8 cellular contexts compared by ENCODE assay signal in the genomic region with DNA sequence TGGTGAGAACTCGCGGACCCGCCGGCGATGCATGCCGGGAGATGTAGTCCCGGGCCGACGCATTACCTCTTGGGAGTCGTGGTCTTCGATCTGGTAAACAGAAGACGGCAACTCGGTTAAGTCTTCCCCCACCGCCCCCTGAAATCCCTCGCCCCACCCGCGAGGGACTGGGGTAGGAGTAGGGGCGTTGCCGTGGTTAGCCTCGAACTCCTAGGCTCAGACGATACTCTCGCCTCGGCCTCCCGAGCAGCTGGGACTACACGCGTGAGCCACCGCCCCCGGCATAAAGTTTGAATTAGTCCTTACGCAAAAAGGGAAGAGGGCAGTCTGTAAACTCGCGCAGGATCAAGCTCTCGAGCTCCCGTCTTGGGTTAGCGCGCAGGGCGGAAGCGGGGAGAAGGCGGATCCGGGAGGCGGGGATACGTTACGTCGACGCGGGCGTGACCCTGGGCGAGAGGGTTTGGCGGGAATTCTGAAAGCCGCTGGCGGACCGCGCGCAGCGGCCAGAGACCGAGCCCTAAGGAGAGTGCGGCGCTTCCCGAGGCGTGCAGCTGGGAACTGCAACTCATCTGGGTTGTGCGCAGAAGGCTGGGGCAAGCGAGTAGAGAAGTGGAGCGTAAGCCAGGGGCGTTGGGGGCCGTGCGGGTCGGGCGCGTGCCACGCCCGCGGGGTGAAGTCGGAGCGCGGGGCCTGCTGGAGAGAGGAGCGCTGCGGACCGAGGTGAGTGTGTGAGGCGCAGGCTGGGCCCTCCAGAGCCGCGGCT. TPM values are rescaled to one million over a fixed set of nuclear protein-coding genes. Genes with fewer than 3 reads are reported as not detected.
DNase-seq lines count a peak whose midpoint lies in the region; ATAC-seq and TF ChIP-seq lines count a peak whose summit lies in the region.

A gene (plus strand): TSS at position 469 of the 763 bp plus-strand sequence. CDS start 3,585 bp downstream, outside the sequence.

- H3K79me2 ChIP-seq in SU-DHL-6 (ENCODE audit: insufficient read depth, low read length): peaks cover 47% of the 10 kb centered on the region

- H3K36me3 ChIP-seq in SU-DHL-6 (ENCODE audit: low read length) (peaks cover 6% of the 10 kb centered on the region; the same call in 1 of the 2 replicates), ovary (no peaks in the 10 kb centered on the region), thyroid gland (no peaks in the 10 kb centered on the region)

- no peak for TF ChIP-seq CTCF in GM12865 (IDR thresholded peaks at IDR 0.05; ENCODE audit: insufficient read depth, low read depth, low read length, missing control alignments)
- TF ChIP-seq CTCF in SU-DHL-6 (IDR thresholded peaks at IDR 0.05; ENCODE audit: insufficient read depth, low read length, poor library complexity, severe bottlenecking): no peak
- no peak for TF ChIP-seq CTCF in ovary (IDR thresholded peaks at IDR 0.05)
- TF ChIP-seq CTCF in thyroid gland (IDR thresholded peaks at IDR 0.05): no peak

- H3K9ac ChIP-seq in SU-DHL-6 (ENCODE audit: low read length): peak within 1 kb of the TSS; percentile 90

- peak within 1 kb of the TSS; percentile 100 for H3K4me3 Mint-ChIP-seq in activated naive CD8-positive, alpha-beta T cell treated with anti-CD3 and anti-CD28 coated beads, Interleukin-2, amount 10 ng/mL, durations not matched to agents 7 days and 5 days

- peak; percentile 90 for ATAC-seq in HG02759 (IDR thresholded peaks at IDR 0.05; ENCODE audit: unreplicated experiment)
- peak; percentile 91 for ATAC-seq in activated naive CD8-positive, alpha-beta T cell treated with anti-CD3 and anti-CD28 coated beads, Interleukin-2, amount 10 ng/mL, durations not matched to agents 7 days and 5 days (ENCODE audit: low read depth)
- ATAC-seq in Right ventricle myocardium inferior: peak; percentile 98

- no peaks in the 10 kb centered on the region for H3K9me3 ChIP-seq in SU-DHL-6 (ENCODE audit: insufficient read depth, low read length)
- H3K9me3 ChIP-seq in ovary: no peaks in the 10 kb centered on the region
- H3K9me3 ChIP-seq in thyroid gland: no peaks in the 10 kb centered on the region

- no peaks in the 10 kb centered on the region for H3K27me3 Mint-ChIP-seq in activated naive CD8-positive, alpha-beta T cell treated with anti-CD3 and anti-CD28 coated beads, Interleukin-2, amount 10 ng/mL, durations not matched to agents 7 days and 5 days

- H3K27ac ChIP-seq in SU-DHL-6 (ENCODE audit: low read depth, low read length) (peak within 1 kb of the TSS; percentile 94), ovary (peak within 1 kb of the TSS; percentile 94 to 99), thyroid gland (peak within 1 kb of the TSS; percentile 95 to 99 (median 99))

- H4K20me1 ChIP-seq in SU-DHL-6 (ENCODE audit: low read depth, low read length): peaks cover 3% of the 10 kb centered on the region; the same call in 1 of the 2 replicates

- TF ChIP-seq POLR2A in ovary (IDR thresholded peaks at IDR 0.05): peak; percentile 74
- peak in 1 of 2 donors; percentile 67 for TF ChIP-seq POLR2A in thyroid gland (IDR thresholded peaks at IDR 0.05)

- H3K4me1 Mint-ChIP-seq in activated naive CD8-positive, alpha-beta T cell treated with anti-CD3 and anti-CD28 coated beads, Interleukin-2, amount 10 ng/mL, durations not matched to agents 7 days and 5 days: peaks cover 31% of the 10 kb centered on the region

- H3K9me2 ChIP-seq in SU-DHL-6 (replicated peaks; ENCODE audit: insufficient read depth, low read length): no peaks in the 10 kb centered on the region

- H3K4me3 ChIP-seq in GM12865 (ENCODE audit: low read depth, low read length): peak within 1 kb of the TSS; percentile 78
- peak within 1 kb of the TSS; percentile 100 for H3K4me3 ChIP-seq in SU-DHL-6 (ENCODE audit: insufficient read depth, low read length, poor library complexity, severe bottlenecking)
- H3K4me3 ChIP-seq in ovary: peak within 1 kb of the TSS; percentile 90
- peak within 1 kb of the TSS; percentile 33 to 93 (median 68) for H3K4me3 ChIP-seq in thyroid gland (replicated peaks in 1 of 3)

- H3K27ac Mint-ChIP-seq in activated naive CD8-positive, alpha-beta T cell treated with anti-CD3 and anti-CD28 coated beads, Interleukin-2, amount 10 ng/mL, durations not matched to agents 7 days and 5 days: peak within 1 kb of the TSS; percentile 100

- DNase-seq in GM12865 (ENCODE audit: low read depth) (peak; percentile 96), NCI-H1417 (lab: John Stamatoyannopoulos, UW) (peak; percentile 80 to 89 (median 80)), Right ventricle myocardium inferior (ENCODE audit: missing footprints) (peak; percentile 97), ovary (peak; percentile 91 to 95 (median 92)), thyroid gland (peak; percentile 89 to 92)
- peak; percentile 93 for DNase-seq in activated naive CD8-positive, alpha-beta T cell treated with anti-CD3 and anti-CD28 coated beads, Interleukin-2, amount 10 ng/mL, durations not matched to agents 7 days and 5 days

- TF ChIP-seq EP300 in ovary (IDR thresholded peaks at IDR 0.05): no peak

- H3K4me1 ChIP-seq in ovary (ENCODE audit: insufficient read depth) (peaks cover 8% of the 10 kb centered on the region), thyroid gland (peaks cover 5 to 14% of the 10 kb centered on the region in 2 donors)

- peaks cover 15% of the 10 kb centered on the region for H3F3A ChIP-seq in SU-DHL-6 (ENCODE audit: insufficient read depth)

- peak within 1 kb of the TSS; percentile 84 for H2AFZ ChIP-seq in SU-DHL-6 (ENCODE audit: low read depth, low read length, severe bottlenecking)

- H3K4me2 ChIP-seq in SU-DHL-6 (ENCODE audit: low read depth, low read length, poor library complexity, severe bottlenecking): peak within 1 kb of the TSS; percentile 99

- peaks cover 28% of the 10 kb centered on the region for H3K36me3 Mint-ChIP-seq in activated naive CD8-positive, alpha-beta T cell treated with anti-CD3 and anti-CD28 coated beads, Interleukin-2, amount 10 ng/mL, durations not matched to agents 7 days and 5 days

- intact Hi-C loops in Right ventricle myocardium inferior (cut with DNase I): loop anchor here (1.0 to 10.0 kb wide), 2 partner anchors 59 to 180 kb away; no protein-coding TSS in a partner anchor
- intact Hi-C loops in ovary (cut with DNase I): loop anchor here in 1 of 4 donors (10.0 kb wide), 1 partner anchor 200 kb away; a partner anchor contains a TSS
- intact Hi-C loops in thyroid gland (cut with DNase I): no loop called here

- 0% methylated on average over 68 to 80 of the region's 80 CpGs for WGBS in ovary, 3 donors
- 0 to 1% methylated on average over 32 to 61 of the region's 80 CpGs for WGBS in thyroid gland, 2 donors

- POLR2A ChIA-PET in activated naive CD8-positive, alpha-beta T cell treated with anti-CD3 and anti-CD28 coated beads, Interleukin-2, amount 10 ng/mL, durations not matched to agents 7 days and 5 days (lab: Charles Lee): interaction anchor here (0.8 to 3.0 kb wide), 31 partner anchors 9 to 638 kb away, joined by 3 to 25 read pairs (median 4); a partner anchor contains a TSS

- H3K27me3 ChIP-seq in SU-DHL-6 (ENCODE audit: low read length) (no peaks in the 10 kb centered on the region), ovary (no peaks in the 10 kb centered on the region), thyroid gland (no peaks in the 10 kb centered on the region)

- H3K9me3 Mint-ChIP-seq in activated naive CD8-positive, alpha-beta T cell treated with anti-CD3 and anti-CD28 coated beads, Interleukin-2, amount 10 ng/mL, durations not matched to agents 7 days and 5 days: no peaks in the 10 kb centered on the region

RNA-seq across cellular contexts. Expression of the gene that starts here (rescaled TPM):
- 10 to 100 TPM; 52.4 to 54.5 TPM for total RNA-seq in activated naive CD8-positive, alpha-beta T cell treated with anti-CD3 and anti-CD28 coated beads, Interleukin-2, amount 10 ng/mL, durations not matched to agents 7 days and 5 days
- total RNA-seq in Right ventricle myocardium inferior: 2.0 TPM
- total RNA-seq in ovary: 1 to 10 TPM in 1 of 7 donors, under 1 TPM in 3, not detected in 3; 0.41 to 2.5 (median 0.52) TPM
- polyA plus RNA-seq in ovary: 1 to 10 TPM in 1 of 2 donors, under 1 TPM in 1; 0.85 to 1.8 TPM
- 1 to 10 TPM in 1 of 4 donors, under 1 TPM in 1, not detected in 2; 0.40 to 1.4 TPM for total RNA-seq in thyroid gland

Comparison
In these comparisons a context has a peak if more than half of its experiments do, and no peak if none do; other contexts are left out.
1. Peak in every context shown above with its lines: DNase-seq, ATAC-seq, H3K4me3 ChIP-seq and H3K27ac ChIP-seq.
2. RNA of the gene that starts here (total RNA-seq): 52.4 to 54.5 TPM in activated naive CD8-positive, alpha-beta T cell treated with anti-CD3 and anti-CD28 coated beads, Interleukin-2, amount 10 ng/mL, durations not matched to agents 7 days and 5 days; 2.0 TPM in Right ventricle myocardium inferior (single experiment), 0.41 to 2.5 TPM in ovary and 0.40 to 1.4 TPM in thyroid gland; every median in the first group is over 10 times any median in the second.